Comparison of ENCODE assay signal across 20 cellular contexts in genomic region chr6:102981631-102982030, GRCh38.
"Had no signal": no experiment of that assay in that cellular context is flagged by ENCODE, and none has a peak within 500 bp of the region (broad histone marks: within the 10 kb centered on the region; RNA-seq: fewer than 3 reads in every experiment).

No MANE protein-coding gene starts in this region.

- H3K4me3 ChIP-seq: dorsolateral prefrontal cortex, lung, psoas muscle, skin epidermis, thoracic aorta, tibial nerve, upper lobe of right lung, uterus had no signal

- H3K36me3 Mint-ChIP-seq: memory B cell; naive thymus-derived CD4-positive, alpha-beta T cell; stimulated activated naive B cell treated with anti-CD40 and anti-IgM and Interleukin-4, amounts not matched to agents 10 μg/mL and 1 μg/mL and 100 μg/mL, for 72 hours had no signal

- H3K27me3 Mint-ChIP-seq: memory B cell; naive thymus-derived CD4-positive, alpha-beta T cell; stimulated activated naive B cell treated with anti-CD40 and anti-IgM and Interleukin-4, amounts not matched to agents 10 μg/mL and 1 μg/mL and 100 μg/mL, for 72 hours; stimulated activated naive CD8-positive, alpha-beta T cell treated with anti-CD3 and anti-CD28 coated beads, Interleukin-15, Interleukin-2, amounts not matched to agents 100 ng/mL and 50 ng/mL, for 24 hours had no signal

- H3K36me3 ChIP-seq: thoracic aorta, tibial nerve, upper lobe of right lung, uterus had no signal

- DNase-seq: dorsolateral prefrontal cortex; effector CD4-positive, alpha-beta T cell; midbrain; naive thymus-derived CD4-positive, alpha-beta T cell; nucleus accumbens; psoas muscle; right cardiac atrium; stimulated activated CD4-positive, alpha-beta T cell treated with anti-CD3 and anti-CD28 coated beads, Interleukin-15, amount 100 ng/mL, for 24 hours; stimulated activated CD4-positive, alpha-beta T cell treated with anti-CD3 and anti-CD28 coated beads, Interleukin-2, amount 100 ng/mL, for 48 hours; stimulated activated naive B cell treated with anti-CD40 and anti-IgM and Interleukin-4, amounts not matched to agents 10 μg/mL and 1 μg/mL and 100 μg/mL, for 72 hours; upper lobe of right lung; uterus had no signal

- H3K4me1 ChIP-seq: psoas muscle, tibial nerve, upper lobe of right lung, uterus had no signal

- H3K27ac ChIP-seq: dorsolateral prefrontal cortex, psoas muscle, skin epidermis, thoracic aorta, tibial nerve, upper lobe of right lung, uterus had no signal

- H3K4me3 Mint-ChIP-seq: memory B cell; naive thymus-derived CD4-positive, alpha-beta T cell; nephron; stimulated activated naive B cell treated with anti-CD40 and anti-IgM and Interleukin-4, amounts not matched to agents 10 μg/mL and 1 μg/mL and 100 μg/mL, for 72 hours; stimulated activated naive CD8-positive, alpha-beta T cell treated with anti-CD3 and anti-CD28 coated beads, Interleukin-15, Interleukin-2, amounts not matched to agents 100 ng/mL and 50 ng/mL, for 24 hours had no signal

- H3K9me3 ChIP-seq: psoas muscle, thoracic aorta, tibial nerve, upper lobe of right lung, uterus had no signal

- H3K4me1 Mint-ChIP-seq: memory B cell; naive thymus-derived CD4-positive, alpha-beta T cell; nephron; stimulated activated naive B cell treated with anti-CD40 and anti-IgM and Interleukin-4, amounts not matched to agents 10 μg/mL and 1 μg/mL and 100 μg/mL, for 72 hours had no signal

- H3K27me3 ChIP-seq: dorsolateral prefrontal cortex, tibial nerve, upper lobe of right lung, uterus had no signal

- H3K27ac Mint-ChIP-seq: memory B cell; naive thymus-derived CD4-positive, alpha-beta T cell; stimulated activated naive B cell treated with anti-CD40 and anti-IgM and Interleukin-4, amounts not matched to agents 10 μg/mL and 1 μg/mL and 100 μg/mL, for 72 hours; stimulated activated naive CD8-positive, alpha-beta T cell treated with anti-CD3 and anti-CD28 coated beads, Interleukin-15, Interleukin-2, amounts not matched to agents 100 ng/mL and 50 ng/mL, for 24 hours had no signal

- ATAC-seq: left lobe of liver; naive thymus-derived CD4-positive, alpha-beta T cell; psoas muscle; right cardiac atrium; stimulated activated naive B cell treated with anti-CD40 and anti-IgM and Interleukin-4, amounts not matched to agents 10 μg/mL and 1 μg/mL and 100 μg/mL, for 72 hours; upper lobe of right lung had no signal
